ENCODE assay signal across 18 cellular contexts in genomic region chr1:54304518-54304917, GRCh38.
"Had no signal": no experiment of that assay in that cellular context is flagged by ENCODE, and none has a peak within 500 bp of the region (broad histone marks: within the 10 kb centered on the region; RNA-seq: fewer than 3 reads in every experiment).

No MANE protein-coding gene starts in this region.

- H3K36me3 Mint-ChIP-seq: T-cell had no signal

- H3K4me3 ChIP-seq: heart left ventricle, neural progenitor cell, suprapubic skin, transverse colon had no signal

- H2AFZ ChIP-seq: neural progenitor cell had no signal

- DNase-seq: activated CD4-positive, alpha-beta T cell treated with anti-CD3 and anti-CD28 coated beads, Interleukin-2, amount 10 ng/mL, durations not matched to agents 24 days and 14 days; activated CD8-positive, alpha-beta T cell treated with anti-CD3 and anti-CD28 coated beads for 36 hours; activated naive CD4-positive, alpha-beta T cell treated with anti-CD3 and anti-CD28 coated beads for 36 hours; activated T-cell treated with anti-CD3 and anti-CD28 coated beads, Interleukin-2, amount 50 U/mL, for 1 hour; aorta; cortex of kidney; left ventricle myocardium superior; mesenchymal stem cell; SK-N-SH; stimulated activated CD4-positive, alpha-beta T cell treated with anti-CD3 and anti-CD28 coated beads, Interleukin-12 subunit alpha, Interleukin-12 subunit beta, amount 100 ng/mL, for 4 hours; stimulated activated CD4-positive, alpha-beta T cell treated with anti-CD3 and anti-CD28 coated beads, Interleukin-1b, Interleukin-23, amount 100 ng/mL, for 48 hours; stimulated activated naive CD8-positive, alpha-beta T cell treated with anti-CD3 and anti-CD28 coated beads, Interleukin-15, amount 100 ng/mL, for 72 hours; T-cell; transverse colon had no signal

- H3K27ac Mint-ChIP-seq: activated CD4-positive, alpha-beta T cell treated with anti-CD3 and anti-CD28 coated beads, Interleukin-2, amount 10 ng/mL, durations not matched to agents 24 days and 14 days; activated naive CD4-positive, alpha-beta T cell treated with anti-CD3 and anti-CD28 coated beads for 36 hours; T-cell had no signal

- H3K27ac ChIP-seq: heart left ventricle, neural progenitor cell, suprapubic skin, transverse colon had no signal

- H3K27me3 Mint-ChIP-seq: activated CD4-positive, alpha-beta T cell treated with anti-CD3 and anti-CD28 coated beads, Interleukin-2, amount 10 ng/mL, durations not matched to agents 24 days and 14 days; activated CD8-positive, alpha-beta T cell treated with anti-CD3 and anti-CD28 coated beads for 36 hours; progenitor cell of endocrine pancreas; stimulated activated naive CD8-positive, alpha-beta T cell treated with anti-CD3 and anti-CD28 coated beads, Interleukin-15, amount 100 ng/mL, for 72 hours; T-cell had no signal

- H3K9ac ChIP-seq: neural progenitor cell, SK-N-SH had no signal

- H3K36me3 ChIP-seq: heart left ventricle, neural progenitor cell, suprapubic skin, transverse colon had no signal

- H3K4me2 ChIP-seq: neural progenitor cell, SK-N-SH had no signal

- H3K4me3 Mint-ChIP-seq: activated CD4-positive, alpha-beta T cell treated with anti-CD3 and anti-CD28 coated beads, Interleukin-2, amount 10 ng/mL, durations not matched to agents 24 days and 14 days; activated CD8-positive, alpha-beta T cell treated with anti-CD3 and anti-CD28 coated beads for 36 hours; activated naive CD4-positive, alpha-beta T cell treated with anti-CD3 and anti-CD28 coated beads for 36 hours had no signal

- H3K27me3 ChIP-seq: heart left ventricle, suprapubic skin, transverse colon had no signal

- H3K9me3 ChIP-seq: heart left ventricle, SK-N-SH, suprapubic skin, transverse colon had no signal

- H3K9me3 Mint-ChIP-seq: activated CD4-positive, alpha-beta T cell treated with anti-CD3 and anti-CD28 coated beads, Interleukin-2, amount 10 ng/mL, durations not matched to agents 24 days and 14 days; activated CD8-positive, alpha-beta T cell treated with anti-CD3 and anti-CD28 coated beads for 36 hours; activated naive CD4-positive, alpha-beta T cell treated with anti-CD3 and anti-CD28 coated beads for 36 hours; T-cell had no signal
